ENCODE assay signal across 12 cellular contexts in the genomic region with DNA sequence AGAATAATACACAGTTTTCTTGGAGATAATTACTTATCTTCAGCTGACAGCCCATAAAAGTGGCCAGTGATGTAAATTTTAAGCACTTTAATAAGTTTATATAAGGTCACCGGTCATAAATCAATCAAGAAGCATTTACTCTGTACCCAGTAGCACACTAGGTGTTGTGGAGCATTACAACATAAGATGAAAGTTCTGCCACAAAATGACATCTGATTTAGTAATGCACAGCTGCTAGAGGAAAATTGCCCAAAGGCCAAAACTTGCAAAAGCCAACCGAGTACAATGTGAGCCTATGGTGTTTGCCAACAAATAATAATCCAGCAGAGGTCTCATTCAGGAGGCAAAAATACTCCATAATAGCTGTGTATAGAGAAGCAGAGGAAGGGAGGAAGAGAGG.
DNase-seq lines count a peak whose midpoint lies in the region; FAIRE-seq and TF ChIP-seq lines count a peak whose summit lies in the region.
"Had no signal": no experiment of that assay in that cellular context is flagged by ENCODE, and none has a peak within 500 bp of the region (broad histone marks: within the 10 kb centered on the region; RNA-seq: fewer than 3 reads in every experiment).

No MANE protein-coding gene starts in this region.

- DNase-seq in GM04504 (ENCODE audit: low read depth) (peak; percentile 31), NCI-H2081 treated with DMSO at 0.1 percent for 48 hours (lab: John Stamatoyannopoulos, UW) (peak; percentile 17), choroid plexus epithelial cell (ENCODE audit: low read depth) (peak; percentile 24), medulla oblongata (ENCODE audit: extremely low spot score) (peak; percentile 64), NCI-H187 (lab: John Stamatoyannopoulos, UW) (no peak), GM19239 (ENCODE audit: insufficient read length, low spot score) (no peak), brain microvascular endothelial cell (no peak), retina (no peak)
- DNase-seq: activated CD4-positive, alpha-beta memory T cell treated with anti-CD3 and anti-CD28 coated beads, Interleukin-2, amount 10 ng/mL, durations not matched to agents 7 days and 5 days; mesendoderm; NCI-H2171 treated with DMSO at 0.1 percent for 48 hours; upper lobe of right lung had no signal

- no peak overlapping the region for H3K27ac ChIP-seq in brain microvascular endothelial cell
- H3K27ac ChIP-seq: upper lobe of right lung had no signal

- FAIRE-seq in GM19239 (lab: Jason Lieb, UNC) = no peak

- no peak overlapping the region for H3K4me3 ChIP-seq in choroid plexus epithelial cell (ENCODE audit: low read depth, low read length)
- H3K4me3 ChIP-seq in brain microvascular endothelial cell (ENCODE audit: low read depth, low read length) = no peak overlapping the region
- H3K4me3 ChIP-seq: upper lobe of right lung had no signal

- in situ Hi-C loops in brain microvascular endothelial cell (cut with HindIII; ENCODE audit: low pct_ligation_motif_present, low sequenced_read_pairs) = no loop called here

- no peaks in the 10 kb centered on the region for H3K27me3 ChIP-seq in brain microvascular endothelial cell (replicated peaks)
- H3K27me3 ChIP-seq: upper lobe of right lung had no signal

- no peaks in the 10 kb centered on the region for H3K36me3 ChIP-seq in brain microvascular endothelial cell (replicated peaks)
- H3K36me3 ChIP-seq: upper lobe of right lung had no signal

- TF ChIP-seq CTCF in choroid plexus epithelial cell (conservative IDR thresholded peaks at IDR 0.05; ENCODE audit: low read depth, low read length) (no peak), brain microvascular endothelial cell (IDR thresholded peaks at IDR 0.05; ENCODE audit: low read depth, low read length, missing control alignments) (no peak)

Comparison
In these comparisons a context has a peak if more than half of its experiments do, and no peak if none do; other contexts are left out.
1. DNase-seq: peak in GM04504 (single experiment), NCI-H2081 treated with DMSO at 0.1 percent for 48 hours (single experiment), choroid plexus epithelial cell (single experiment) and medulla oblongata (single experiment); none in NCI-H187 (0 of 2), GM19239 (single experiment), brain microvascular endothelial cell (single experiment) and retina (single experiment).